In genomic region chr5:37029436-37029835, GRCh38 we compare ENCODE assay signal across 17 cellular contexts.
A peak's percentile ranks its signal among the peaks of the same experiment; 100 is the strongest.
DNase-seq lines count a peak whose midpoint lies in the region; ATAC-seq, FAIRE-seq and TF ChIP-seq lines count a peak whose summit lies in the region.
"Had no signal": no experiment of that assay in that cellular context is flagged by ENCODE, and none has a peak within 500 bp of the region (broad histone marks: within the 10 kb centered on the region; RNA-seq: fewer than 3 reads in every experiment).

No MANE protein-coding gene starts in this region.

- DNase-seq in EH (ENCODE audit: low read depth): peak; percentile 7
- no peak for DNase-seq in central memory CD8-positive, alpha-beta T cell (ENCODE audit: low spot score in 2 of 2)
- peak; percentile 6 for DNase-seq in fibroblast of mammary gland (ENCODE audit: low read depth)
- no peak for DNase-seq in keratinocyte (ENCODE audit: low read depth, low spot score)
- DNase-seq in activated CD8-positive, alpha-beta memory T cell treated with anti-CD3 and anti-CD28 coated beads, Interleukin-2, amount 50 U/mL, for 4 hours: no peak
- DNase-seq in D721Med (ENCODE audit: insufficient read length, low spot score): no peak
- no peak for DNase-seq in islet precursor cell
- DNase-seq: AML-193; Caco-2; CD8-positive, alpha-beta memory T cell; DMS53; GOT3 had no signal

- peaks cover 10% of the 10 kb centered on the region for H3K4me1 Mint-ChIP-seq in central memory CD8-positive, alpha-beta T cell

- H2AFZ ChIP-seq in keratinocyte (ENCODE audit: control insufficient read depth, low read length): no peak overlapping the region

- no peaks in the 10 kb centered on the region for H3K27me3 ChIP-seq in keratinocyte (ENCODE audit: control insufficient read depth, extremely low read depth, insufficient read depth, low read length)
- H3K27me3 ChIP-seq: BLaER1 had no signal

- H3K79me2 ChIP-seq in keratinocyte (ENCODE audit: control insufficient read depth, insufficient read depth, low read length): no peaks in the 10 kb centered on the region

- H3K4me3 ChIP-seq in fibroblast of mammary gland (ENCODE audit: control insufficient read depth, low read depth, low read length) (no peak overlapping the region), keratinocyte (ENCODE audit: control insufficient read depth in 2 of 3, extremely low read depth in 1 of 3, insufficient read depth in 2 of 3, low read depth in 1 of 3, low read length in 3 of 3) (no peak overlapping the region)
- H3K4me3 ChIP-seq: A549, BLaER1 had no signal

- no peaks in the 10 kb centered on the region for H3K9me3 Mint-ChIP-seq in central memory CD8-positive, alpha-beta T cell
- H3K9me3 Mint-ChIP-seq: CD8-positive, alpha-beta memory T cell had no signal

- TF ChIP-seq CTCF in fibroblast of mammary gland (conservative IDR thresholded peaks at IDR 0.05; ENCODE audit: control insufficient read depth, insufficient read depth, low read depth, low read length) (no peak), keratinocyte (optimal IDR thresholded peaks at IDR 0.05 in 1 of 3, IDR thresholded peaks at IDR 0.05 in 1 of 3, conservative IDR thresholded peaks at IDR 0.05 in 1 of 3; ENCODE audit: extremely low read depth in 1 of 3, insufficient read depth in 2 of 3, low read length in 3 of 3) (no peak), D721Med (IDR thresholded peaks at IDR 0.05; ENCODE audit: insufficient read depth, missing control alignments) (no peak)

- peaks cover 0 to 1% of the 10 kb centered on the region in 2 experiments for H3K36me3 ChIP-seq in keratinocyte (ENCODE audit: control insufficient read depth in 2 of 2, extremely low read depth in 1 of 2, insufficient read depth in 2 of 2, low read length in 2 of 2)

- H3K4me2 ChIP-seq in keratinocyte (ENCODE audit: control insufficient read depth, extremely low read depth, insufficient read depth, low read depth, low read length): no peak overlapping the region
- H3K4me2 ChIP-seq: A549, BLaER1 had no signal

- FAIRE-seq in keratinocyte (lab: Jason Lieb, UNC) (peak; percentile 5), D721Med (lab: Jason Lieb, UNC) (no peak)
- FAIRE-seq: GM12891 had no signal

- peak overlapping the region; percentile 41 for H3K27ac Mint-ChIP-seq in central memory CD8-positive, alpha-beta T cell (ENCODE audit: low read depth)

- H3K27me3 Mint-ChIP-seq in central memory CD8-positive, alpha-beta T cell: no peaks in the 10 kb centered on the region
- H3K27me3 Mint-ChIP-seq: CD8-positive, alpha-beta memory T cell had no signal

- H3K4me3 Mint-ChIP-seq in central memory CD8-positive, alpha-beta T cell: no peak overlapping the region
- H3K4me3 Mint-ChIP-seq: CD8-positive, alpha-beta memory T cell had no signal

- H3K9me1 ChIP-seq in keratinocyte (ENCODE audit: control insufficient read depth, extremely low read depth, insufficient read depth, low read length): no peaks in the 10 kb centered on the region

- no peaks in the 10 kb centered on the region for H4K20me1 ChIP-seq in keratinocyte (ENCODE audit: control insufficient read depth, extremely low read depth, insufficient read depth, low read length)

- H3K9ac ChIP-seq in keratinocyte (ENCODE audit: control insufficient read depth, extremely low read depth, insufficient read depth, low read length): no peak overlapping the region
- H3K9ac ChIP-seq: BLaER1 had no signal

- no peak for ATAC-seq in central memory CD8-positive, alpha-beta T cell (replicated peaks; ENCODE audit: extremely low read depth, poor library complexity, severe bottlenecking)
- ATAC-seq: A549, HCT116 had no signal

- H3K36me3 Mint-ChIP-seq in central memory CD8-positive, alpha-beta T cell (ENCODE audit: insufficient read depth): peaks cover 47% of the 10 kb centered on the region

- no peaks in the 10 kb centered on the region for H3K4me1 ChIP-seq in keratinocyte (ENCODE audit: control insufficient read depth, extremely low read depth, insufficient read depth, low read length)
- H3K4me1 ChIP-seq: A549, BLaER1, Caco-2 had no signal

- H3K27ac ChIP-seq in keratinocyte (ENCODE audit: control insufficient read depth, insufficient read depth, low read length): no peak overlapping the region
- H3K27ac ChIP-seq: A549, BLaER1, HL-60 had no signal

- dilution Hi-C loops in keratinocyte (cut with MboI; ENCODE audit: extremely low pct_ligation_motif_present, low sequenced_read_pairs): no loop called here

- H3K9me3 ChIP-seq in keratinocyte (ENCODE audit: control insufficient read depth, low read depth, low read length): no peaks in the 10 kb centered on the region
- H3K9me3 ChIP-seq: A549, BLaER1, Caco-2 had no signal

Comparison
In these comparisons a context has a peak if more than half of its experiments do, and no peak if none do; other contexts are left out.
1. DNase-seq: peak in EH (single experiment) and fibroblast of mammary gland (single experiment); none in central memory CD8-positive, alpha-beta T cell (0 of 2), keratinocyte (single experiment), activated CD8-positive, alpha-beta memory T cell treated with anti-CD3 and anti-CD28 coated beads, Interleukin-2, amount 50 U/mL, for 4 hours (single experiment), D721Med (single experiment) and islet precursor cell (single experiment).